ENCODE assay signal across 8 cellular contexts in genomic region chr14:73462078-73462715, GRCh38. TPM values are rescaled to one million over a fixed set of nuclear protein-coding genes. Genes with fewer than 3 reads are reported as not detected.
A peak's percentile ranks its signal among the peaks of the same experiment; 100 is the strongest.
DNase-seq lines count a peak whose midpoint lies in the region; ATAC-seq, FAIRE-seq and TF ChIP-seq lines count a peak whose summit lies in the region.

No MANE protein-coding gene starts in this region.

- ATAC-seq in activated CD4-positive, CD25-positive, alpha-beta regulatory T cell treated with anti-CD3 and anti-CD28 coated beads, Interleukin-2, amount 50 U/mL, for 24 hours = no peak

- H3K4me3 ChIP-seq in fibroblast of pulmonary artery (replicated peaks; ENCODE audit: low read depth, low read length) = peak overlapping the region; percentile 21

- no peak for TF ChIP-seq CTCF in fibroblast of pulmonary artery (IDR thresholded peaks at IDR 0.05; ENCODE audit: low read length, missing control alignments)

- H3K9me3 Mint-ChIP-seq in T-helper 1 cell treated with Interleukin-12 subunit alpha and Interleukin-12 subunit beta and Interleukin-4 antibody, amounts not matched to agents 30 μg/mL and 1 μg/mL, for 36 hours = no peaks in the 10 kb centered on the region

- no peak for DNase-seq in T-helper 1 cell
- peak; percentile 82 for DNase-seq in SHP77 treated with DMSO at 0.1 percent for 48 hours (lab: John Stamatoyannopoulos, UW)
- peak; percentile 67 for DNase-seq in fibroblast of pulmonary artery (ENCODE audit: low read depth)
- peak; percentile 86 for DNase-seq in pons (ENCODE audit: low spot score)
- no peak for DNase-seq in GM19239 (ENCODE audit: insufficient read length, low spot score)
- DNase-seq in frontal cortex (ENCODE audit: low spot score in 2 of 2) = no peak

- no peak overlapping the region for H3K4me3 Mint-ChIP-seq in T-helper 1 cell treated with Interleukin-12 subunit alpha and Interleukin-12 subunit beta and Interleukin-4 antibody, amounts not matched to agents 30 μg/mL and 1 μg/mL, for 36 hours

- H3K27ac Mint-ChIP-seq in T-helper 1 cell treated with Interleukin-12 subunit alpha and Interleukin-12 subunit beta and Interleukin-4 antibody, amounts not matched to agents 30 μg/mL and 1 μg/mL, for 36 hours = peak overlapping the region; percentile 47

- H3K27me3 Mint-ChIP-seq in T-helper 1 cell treated with Interleukin-12 subunit alpha and Interleukin-12 subunit beta and Interleukin-4 antibody, amounts not matched to agents 30 μg/mL and 1 μg/mL, for 36 hours (ENCODE audit: low read depth) = no peaks in the 10 kb centered on the region

- peaks cover 44% of the 10 kb centered on the region for H3K4me1 Mint-ChIP-seq in T-helper 1 cell treated with Interleukin-12 subunit alpha and Interleukin-12 subunit beta and Interleukin-4 antibody, amounts not matched to agents 30 μg/mL and 1 μg/mL, for 36 hours (ENCODE audit: low read depth)

- H3K36me3 Mint-ChIP-seq in T-helper 1 cell treated with Interleukin-12 subunit alpha and Interleukin-12 subunit beta and Interleukin-4 antibody, amounts not matched to agents 30 μg/mL and 1 μg/mL, for 36 hours (ENCODE audit: low read depth) = no peaks in the 10 kb centered on the region

- FAIRE-seq in GM19239 (lab: Jason Lieb, UNC) (no peak), frontal cortex (lab: Jason Lieb, UNC) (no peak)

RNA-seq across cellular contexts. Expression of gene NUMB, which starts 3.9 kb away (rescaled TPM):
- 13.5 TPM for total RNA-seq in frontal cortex

RNA-seq across cellular contexts. Expression of gene RIOX1, which starts 28.5 kb away (rescaled TPM):
- total RNA-seq in frontal cortex = 27.7 TPM

Comparison
In these comparisons a context has a peak if more than half of its experiments do, and no peak if none do; other contexts are left out.
1. DNase-seq: peak in SHP77 treated with DMSO at 0.1 percent for 48 hours (single experiment), fibroblast of pulmonary artery (single experiment) and pons (single experiment); none in T-helper 1 cell (0 of 5), GM19239 (single experiment) and frontal cortex (0 of 2).